Comparison of ENCODE assay signal across 8 cellular contexts in the genomic region with DNA sequence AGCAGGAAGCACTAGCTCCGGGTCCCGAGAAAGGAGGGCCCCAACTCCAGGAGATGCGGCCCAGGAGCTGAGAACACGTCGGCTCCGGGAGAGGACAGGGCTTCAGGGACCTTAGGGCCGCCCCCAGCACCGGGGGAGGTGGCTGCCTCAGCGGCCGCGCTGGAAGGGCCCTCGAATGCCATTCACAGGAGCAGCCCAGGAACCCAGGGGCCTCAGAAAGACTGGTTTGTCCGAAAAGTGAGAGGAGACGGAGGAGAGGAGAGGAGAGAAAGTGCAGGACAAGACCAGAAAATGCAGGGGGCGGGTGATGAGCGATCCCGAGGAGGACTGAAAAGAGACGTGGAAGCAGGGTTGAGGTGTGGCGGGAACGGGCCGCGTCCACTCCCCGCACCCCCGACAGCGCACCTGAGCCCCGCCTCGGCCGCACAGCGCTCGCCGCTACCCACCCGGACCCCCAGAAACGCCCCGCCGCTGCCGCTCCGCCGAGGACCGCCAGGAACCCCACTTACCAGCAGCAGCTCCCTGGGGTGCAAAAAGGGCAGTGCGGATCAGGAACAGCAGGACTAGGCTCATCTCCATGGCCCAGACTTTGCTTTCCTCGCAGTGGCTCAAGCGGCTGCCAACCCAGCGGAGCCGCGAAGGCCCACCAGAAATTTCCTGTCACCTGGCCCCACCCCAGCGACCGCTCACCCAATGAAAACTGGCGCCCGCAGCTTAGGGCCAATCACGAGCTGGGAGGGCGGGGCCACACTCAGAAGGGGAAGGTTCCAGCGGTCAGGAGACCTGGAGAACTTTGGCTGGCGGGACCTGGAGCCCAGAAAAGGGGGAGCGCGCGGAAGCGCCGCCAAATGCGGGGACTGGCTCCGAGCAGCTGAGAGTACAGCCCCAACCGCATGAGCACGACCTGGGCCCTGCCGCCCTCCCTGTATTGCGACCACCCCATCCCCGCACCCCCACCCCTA. TPM values are rescaled to one million over a fixed set of nuclear protein-coding genes. Genes with fewer than 3 reads are reported as not detected.
DNase-seq lines count a peak whose midpoint lies in the region; ATAC-seq, FAIRE-seq and TF ChIP-seq lines count a peak whose summit lies in the region.

No MANE protein-coding gene starts in this region.

- no peak for FAIRE-seq in pancreas (lab: Jason Lieb, UNC)

- H3K27ac ChIP-seq in SK-N-MC (no peak overlapping the region), pancreas (peak overlapping the region in 1 of 4 donors; percentile 47), thyroid gland (peak overlapping the region in 2 of 3 donors; percentile 39 to 61)

- H3K27me3 Mint-ChIP-seq in Calu3 (ENCODE audit: unreplicated experiment), result peaks cover 12% of the 10 kb centered on the region

- peak; percentile 80 to 86 for ATAC-seq in activated naive CD4-positive, alpha-beta T cell treated with anti-CD3 and anti-CD28 coated beads, Interleukin-2, amount 50 U/mL, for 72 hours
- ATAC-seq in Right ventricle myocardium inferior (peak; percentile 85), pancreas (peak; percentile 86 to 92 (median 89))

- H3K4me1 ChIP-seq in pancreas (peaks cover 0 to 13% (median 0%) of the 10 kb centered on the region in 3 donors), thyroid gland (peaks cover 18 to 20% of the 10 kb centered on the region in 2 donors)

- intact Hi-C loops in Calu3 (cut with micrococcal nuclease; ENCODE audit: unreplicated experiment), result no loop called here
- intact Hi-C loops in Right ventricle myocardium inferior (cut with DNase I), result no loop called here
- intact Hi-C loops in pancreas (cut with DNase I), result no loop called here
- intact Hi-C loops in thyroid gland (cut with DNase I), result no loop called here

- DNase-seq in Calu3, result peak; percentile 93
- DNase-seq in GM20000 (ENCODE audit: low spot score), result peak; percentile 94
- DNase-seq in HUDEP-2 (lab: John Stamatoyannopoulos, UW; ENCODE audit: unreplicated experiment in 76 of 76), result peak in 74 of 76 experiments; percentile 19 to 92 (median 80)
- no peak for DNase-seq in SK-N-MC (ENCODE audit: low read depth, low spot score)
- peak; percentile 84 to 85 for DNase-seq in activated naive CD4-positive, alpha-beta T cell treated with anti-CD3 and anti-CD28 coated beads, Interleukin-2, amount 50 U/mL, for 72 hours (ENCODE audit: low spot score in 2 of 2)
- peak; percentile 95 for DNase-seq in Right ventricle myocardium inferior (ENCODE audit: missing footprints)
- peak; percentile 89 to 96 (median 94) for DNase-seq in pancreas
- DNase-seq in thyroid gland, result peak; percentile 97 to 98

- H3K9me3 Mint-ChIP-seq in Calu3 (ENCODE audit: low read depth, unreplicated experiment), result no peaks in the 10 kb centered on the region
- H3K9me3 Mint-ChIP-seq in activated naive CD4-positive, alpha-beta T cell treated with anti-CD3 and anti-CD28 coated beads, Interleukin-2, amount 50 U/mL, for 72 hours, result no peaks in the 10 kb centered on the region

- peaks cover 38% of the 10 kb centered on the region for H3K36me3 Mint-ChIP-seq in Calu3 (ENCODE audit: insufficient read depth, unreplicated experiment)
- H3K36me3 Mint-ChIP-seq in activated naive CD4-positive, alpha-beta T cell treated with anti-CD3 and anti-CD28 coated beads, Interleukin-2, amount 50 U/mL, for 72 hours, result peaks cover 0 to 5% of the 10 kb centered on the region in 2 donors

- H3K4me1 Mint-ChIP-seq in Calu3 (ENCODE audit: low read depth, unreplicated experiment), result peaks cover 33% of the 10 kb centered on the region

- 0% methylated on average over 60 to 65 of the region's 65 CpGs for WGBS in pancreas, 2 donors
- WGBS in thyroid gland, 2 donors, result 1% methylated on average over 37 to 56 of the region's 65 CpGs

- TF ChIP-seq POLR2A in thyroid gland (IDR thresholded peaks at IDR 0.05), result peak in 1 of 2 donors; percentile 83

- H3K27me3 ChIP-seq in pancreas, result no peaks in the 10 kb centered on the region
- no peaks in the 10 kb centered on the region for H3K27me3 ChIP-seq in thyroid gland

- H3K4me3 Mint-ChIP-seq in Calu3 (ENCODE audit: low read depth, unreplicated experiment), result peak overlapping the region; percentile 93

- H3K36me3 ChIP-seq in SK-N-MC (ENCODE audit: insufficient read depth, low read length), result no peaks in the 10 kb centered on the region
- no peaks in the 10 kb centered on the region for H3K36me3 ChIP-seq in pancreas
- H3K36me3 ChIP-seq in thyroid gland, result no peaks in the 10 kb centered on the region

- H3K27ac Mint-ChIP-seq in Calu3 (ENCODE audit: unreplicated experiment), result peak overlapping the region; percentile 50
- H3K27ac Mint-ChIP-seq in activated naive CD4-positive, alpha-beta T cell treated with anti-CD3 and anti-CD28 coated beads, Interleukin-2, amount 50 U/mL, for 72 hours, result peak overlapping the region; percentile 20 to 96

- TF ChIP-seq CTCF in Calu3 (IDR thresholded peaks at IDR 0.05; ENCODE audit: unreplicated experiment) (no peak), GM20000 (IDR thresholded peaks at IDR 0.05; ENCODE audit: extremely low read depth, missing control alignments) (no peak), pancreas (IDR thresholded peaks at IDR 0.05) (no peak), thyroid gland (IDR thresholded peaks at IDR 0.05) (no peak)

- BruUV-seq in Calu3 (replicated peaks; lab: Mats Ljungman, UMichigan), result no TSS peak

- no peak overlapping the region for H3K9ac ChIP-seq in SK-N-MC (ENCODE audit: insufficient read length)

- H3K4me3 ChIP-seq in SK-N-MC (peak overlapping the region; percentile 86), pancreas (peak overlapping the region; percentile 50 to 81 (median 53)), thyroid gland (replicated peaks in 1 of 3) (peak overlapping the region in 2 of 3 donors; percentile 50 to 79)

- CTCF ChIA-PET in Calu3 (lab: Charles Lee), result interaction anchor here (0.6 to 2.2 kb wide), 11 partner anchors 10 to 99 kb away, joined by 3 to 13 read pairs (median 6); no protein-coding TSS in a partner anchor

- H3K9me3 ChIP-seq in SK-N-MC (ENCODE audit: low read depth, low read length), result no peaks in the 10 kb centered on the region
- H3K9me3 ChIP-seq in pancreas, result no peaks in the 10 kb centered on the region
- H3K9me3 ChIP-seq in thyroid gland, result no peaks in the 10 kb centered on the region

RNA-seq across cellular contexts. Expression of gene HLA-F, which starts 25.4 kb away (rescaled TPM):
- total RNA-seq in Calu3 (2022), result 57.9 and 119 TPM in 2 replicates
- total RNA-seq in activated naive CD4-positive, alpha-beta T cell treated with anti-CD3 and anti-CD28 coated beads, Interleukin-2, amount 50 U/mL, for 72 hours, result 100 to 1,000 TPM; 220 to 504 TPM
- total RNA-seq in Right ventricle myocardium inferior, result 32.6 TPM
- total RNA-seq in pancreas, result 10 to 100 TPM in 4 of 6 donors, 1 to 10 TPM in 2; 6.1 to 33.8 (median 12.7) TPM
- 10 to 100 TPM; 30.1 to 72.6 TPM for polyA plus RNA-seq in pancreas
- total RNA-seq in thyroid gland, result 10 to 100 TPM; 33.9 to 81.3 (median 44.6) TPM
